ENCODE assay signal across 19 cellular contexts in the genomic region with DNA sequence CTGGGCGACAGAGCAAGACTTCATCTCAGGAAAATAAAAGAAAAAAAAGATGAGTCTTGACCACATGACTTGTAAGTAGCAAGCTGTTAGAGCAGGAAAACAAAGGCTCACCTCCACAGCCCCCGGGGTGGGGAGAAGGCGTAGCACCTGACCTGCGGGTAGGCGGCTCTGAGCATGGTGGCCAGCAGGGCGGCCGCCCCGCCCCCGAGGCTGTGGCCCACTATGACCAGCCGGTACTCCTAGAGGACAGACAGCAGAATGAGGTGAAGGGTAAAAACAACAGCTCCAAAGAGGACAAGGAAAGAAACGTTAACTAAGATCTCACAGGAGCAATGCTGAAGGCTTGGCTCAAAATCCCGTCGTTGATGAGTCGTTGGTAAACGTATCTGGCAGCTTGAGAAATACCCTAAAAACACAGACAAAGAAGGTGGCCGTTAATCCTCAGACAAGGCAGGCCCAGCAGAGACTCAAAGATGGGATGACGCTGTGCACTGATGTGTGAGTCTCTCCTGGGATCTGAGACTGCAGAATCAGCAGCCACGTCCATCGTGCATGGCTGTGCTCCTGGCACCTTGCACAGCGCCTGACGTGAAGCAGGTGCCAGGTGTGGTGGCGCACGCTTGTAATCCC. TPM values are rescaled to one million over a fixed set of nuclear protein-coding genes. Genes with fewer than 3 reads are reported as not detected.
DNase-seq lines count a peak whose midpoint lies in the region; ATAC-seq and TF ChIP-seq lines count a peak whose summit lies in the region.
"Had no signal": no experiment of that assay in that cellular context is flagged by ENCODE, and none has a peak within 500 bp of the region (broad histone marks: within the 10 kb centered on the region; RNA-seq: fewer than 3 reads in every experiment).

No MANE protein-coding gene starts in this region.

- BruUV-seq in Panc1 (replicated peaks; lab: Mats Ljungman, UMichigan) = TSS peak; percentile 43

- in situ Hi-C loops in Panc1 (cut with HindIII; ENCODE audit: low pct_unique_long_range_greater_than_20kb, low sequenced_read_pairs) = no loop called here

- POLR2A ChIA-PET in activated CD8-positive, alpha-beta T cell treated with anti-CD3 and anti-CD28 coated beads, Interleukin-2, amount 10 ng/mL, durations not matched to agents 7 days and 5 days (lab: Charles Lee) = no interaction called here
- POLR2A ChIA-PET in activated CD8-positive, alpha-beta T cell treated with anti-CD3 and anti-CD28 coated beads for 36 hours (lab: Charles Lee) = interaction anchor here (0.8 kb wide), 1 partner anchor 38 kb away, joined by 3 read pairs; no protein-coding TSS in a partner anchor
- POLR2A ChIA-PET in Panc1 (lab: Charles Lee) = no interaction called here

- DNase-seq in activated CD8-positive, alpha-beta T cell treated with anti-CD3 and anti-CD28 coated beads, Interleukin-2, amount 10 ng/mL, durations not matched to agents 7 days and 5 days = no peak
- DNase-seq in activated CD8-positive, alpha-beta T cell treated with anti-CD3 and anti-CD28 coated beads for 36 hours = no peak
- DNase-seq in Panc1 (ENCODE audit: low read depth, low spot score) (no peak), endothelial cell (ENCODE audit: low spot score) (no peak), progenitor cell of endocrine pancreas (ENCODE audit: low spot score, unreplicated experiment) (no peak), HuH-7 (ENCODE audit: low spot score) (no peak), activated gamma-delta T cell (lab: John Stamatoyannopoulos, UW) (no peak)
- DNase-seq: activated CD4-positive, CD25-positive, alpha-beta regulatory T cell treated with anti-CD3 and anti-CD28 coated beads, Interleukin-2, amount 50 U/mL, for 72 hours; activated T-cell treated with anti-CD3 and anti-CD28 coated beads for 4 hours; esophagus squamous epithelium; GF-D8; hippocampal formation; Karpas-422; lower lobe of right lung; NCI-H1930; NCI-H526 had no signal

- no peaks in the 10 kb centered on the region for H3K27me3 Mint-ChIP-seq in activated CD8-positive, alpha-beta T cell treated with anti-CD3 and anti-CD28 coated beads, Interleukin-2, amount 10 ng/mL, durations not matched to agents 7 days and 5 days (ENCODE audit: low read depth)
- no peaks in the 10 kb centered on the region for H3K27me3 Mint-ChIP-seq in activated CD8-positive, alpha-beta T cell treated with anti-CD3 and anti-CD28 coated beads for 36 hours
- peaks cover 8% of the 10 kb centered on the region for H3K27me3 Mint-ChIP-seq in endothelial cell (ENCODE audit: unreplicated experiment)
- no peaks in the 10 kb centered on the region for H3K27me3 Mint-ChIP-seq in progenitor cell of endocrine pancreas

- no peak overlapping the region for H3K4me3 ChIP-seq in Panc1 (ENCODE audit: low read depth in 2 of 2, low read length in 2 of 2)
- H3K4me3 ChIP-seq: esophagus squamous epithelium, lower lobe of right lung had no signal

- no peaks in the 10 kb centered on the region for H3K4me1 Mint-ChIP-seq in activated CD8-positive, alpha-beta T cell treated with anti-CD3 and anti-CD28 coated beads, Interleukin-2, amount 10 ng/mL, durations not matched to agents 7 days and 5 days (ENCODE audit: low read depth)
- no peaks in the 10 kb centered on the region for H3K4me1 Mint-ChIP-seq in activated CD8-positive, alpha-beta T cell treated with anti-CD3 and anti-CD28 coated beads for 36 hours (ENCODE audit: low read depth)
- peaks cover 3% of the 10 kb centered on the region for H3K4me1 Mint-ChIP-seq in endothelial cell (ENCODE audit: unreplicated experiment)
- H3K4me1 Mint-ChIP-seq in progenitor cell of endocrine pancreas (ENCODE audit: low read depth) = no peaks in the 10 kb centered on the region
- H3K4me1 Mint-ChIP-seq: stimulated activated effector memory CD8-positive, alpha-beta T cell treated with anti-CD3 and anti-CD28 coated beads, Interleukin-12 subunit alpha, Interleukin-12 subunit beta, amount 100 ng/mL, for 72 hours had no signal

- H3K27me3 ChIP-seq in Panc1 (ENCODE audit: control insufficient read depth, insufficient read depth, low read length) = no peaks in the 10 kb centered on the region
- H3K27me3 ChIP-seq: esophagus squamous epithelium had no signal

- no peak for ATAC-seq in activated CD8-positive, alpha-beta T cell treated with anti-CD3 and anti-CD28 coated beads, Interleukin-2, amount 10 ng/mL, durations not matched to agents 7 days and 5 days
- no peak for ATAC-seq in activated CD8-positive, alpha-beta T cell treated with anti-CD3 and anti-CD28 coated beads for 36 hours
- ATAC-seq in Panc1 = peak; percentile 67
- no peak for ATAC-seq in GM18909 (IDR thresholded peaks at IDR 0.05; ENCODE audit: poor library complexity, unreplicated experiment)
- ATAC-seq: lower lobe of right lung; stimulated activated effector memory CD8-positive, alpha-beta T cell treated with anti-CD3 and anti-CD28 coated beads, Interleukin-12 subunit alpha, Interleukin-12 subunit beta, amount 100 ng/mL, for 72 hours had no signal

- peak overlapping the region; percentile 44 for H3K27ac Mint-ChIP-seq in activated CD8-positive, alpha-beta T cell treated with anti-CD3 and anti-CD28 coated beads, Interleukin-2, amount 10 ng/mL, durations not matched to agents 7 days and 5 days
- no peak overlapping the region for H3K27ac Mint-ChIP-seq in activated CD8-positive, alpha-beta T cell treated with anti-CD3 and anti-CD28 coated beads for 36 hours
- peak overlapping the region; percentile 36 for H3K27ac Mint-ChIP-seq in endothelial cell (ENCODE audit: unreplicated experiment)
- peak overlapping the region; percentile 56 for H3K27ac Mint-ChIP-seq in progenitor cell of endocrine pancreas
- H3K27ac Mint-ChIP-seq: stimulated activated effector memory CD8-positive, alpha-beta T cell treated with anti-CD3 and anti-CD28 coated beads, Interleukin-12 subunit alpha, Interleukin-12 subunit beta, amount 100 ng/mL, for 72 hours had no signal

- no peaks in the 10 kb centered on the region for H3K36me3 ChIP-seq in Panc1 (ENCODE audit: control insufficient read depth, insufficient read depth, low read length)

- H3K9me3 Mint-ChIP-seq in activated CD8-positive, alpha-beta T cell treated with anti-CD3 and anti-CD28 coated beads, Interleukin-2, amount 10 ng/mL, durations not matched to agents 7 days and 5 days (ENCODE audit: insufficient read depth) = no peaks in the 10 kb centered on the region
- no peaks in the 10 kb centered on the region for H3K9me3 Mint-ChIP-seq in activated CD8-positive, alpha-beta T cell treated with anti-CD3 and anti-CD28 coated beads for 36 hours
- no peaks in the 10 kb centered on the region for H3K9me3 Mint-ChIP-seq in endothelial cell (ENCODE audit: unreplicated experiment)
- H3K9me3 Mint-ChIP-seq in progenitor cell of endocrine pancreas (ENCODE audit: low read depth) = no peaks in the 10 kb centered on the region
- H3K9me3 Mint-ChIP-seq: stimulated activated effector memory CD8-positive, alpha-beta T cell treated with anti-CD3 and anti-CD28 coated beads, Interleukin-12 subunit alpha, Interleukin-12 subunit beta, amount 100 ng/mL, for 72 hours had no signal

- H3K36me3 Mint-ChIP-seq in activated CD8-positive, alpha-beta T cell treated with anti-CD3 and anti-CD28 coated beads, Interleukin-2, amount 10 ng/mL, durations not matched to agents 7 days and 5 days (ENCODE audit: low read depth) = peaks cover 46% of the 10 kb centered on the region
- peaks cover 29% of the 10 kb centered on the region for H3K36me3 Mint-ChIP-seq in activated CD8-positive, alpha-beta T cell treated with anti-CD3 and anti-CD28 coated beads for 36 hours (ENCODE audit: low read depth)
- H3K36me3 Mint-ChIP-seq in endothelial cell (ENCODE audit: low read depth, unreplicated experiment) (peaks cover 43% of the 10 kb centered on the region), progenitor cell of endocrine pancreas (ENCODE audit: insufficient read depth) (peaks cover 35% of the 10 kb centered on the region)

- no peak overlapping the region for H3K27ac ChIP-seq in Panc1 (ENCODE audit: low read length)
- H3K27ac ChIP-seq: 22Rv1, esophagus squamous epithelium, lower lobe of right lung had no signal

- CTCF ChIA-PET in activated CD8-positive, alpha-beta T cell treated with anti-CD3 and anti-CD28 coated beads, Interleukin-2, amount 10 ng/mL, durations not matched to agents 7 days and 5 days (lab: Charles Lee) = no interaction called here
- CTCF ChIA-PET in activated CD8-positive, alpha-beta T cell treated with anti-CD3 and anti-CD28 coated beads for 36 hours (lab: Charles Lee) = no interaction called here
- CTCF ChIA-PET in Panc1 (lab: Charles Lee) = no interaction called here

- intact Hi-C loops in activated CD8-positive, alpha-beta T cell treated with anti-CD3 and anti-CD28 coated beads for 36 hours (cut with micrococcal nuclease) = no loop called here
- intact Hi-C loops in Panc1 (cut with micrococcal nuclease; ENCODE audit: unreplicated experiment) = no loop called here

- no peak for TF ChIP-seq CTCF in activated CD8-positive, alpha-beta T cell treated with anti-CD3 and anti-CD28 coated beads for 36 hours (IDR thresholded peaks at IDR 0.05)
- TF ChIP-seq CTCF in Panc1 (IDR thresholded peaks at IDR 0.05) (no peak), endothelial cell (IDR thresholded peaks at IDR 0.05; ENCODE audit: unreplicated experiment) (no peak), progenitor cell of endocrine pancreas (IDR thresholded peaks at IDR 0.05; ENCODE audit: unreplicated experiment) (no peak)

- H3K4me3 Mint-ChIP-seq in activated CD8-positive, alpha-beta T cell treated with anti-CD3 and anti-CD28 coated beads, Interleukin-2, amount 10 ng/mL, durations not matched to agents 7 days and 5 days = no peak overlapping the region
- no peak overlapping the region for H3K4me3 Mint-ChIP-seq in activated CD8-positive, alpha-beta T cell treated with anti-CD3 and anti-CD28 coated beads for 36 hours
- H3K4me3 Mint-ChIP-seq in endothelial cell (ENCODE audit: unreplicated experiment) (no peak overlapping the region), progenitor cell of endocrine pancreas (ENCODE audit: low read depth) (no peak overlapping the region)
- H3K4me3 Mint-ChIP-seq: stimulated activated effector memory CD8-positive, alpha-beta T cell treated with anti-CD3 and anti-CD28 coated beads, Interleukin-12 subunit alpha, Interleukin-12 subunit beta, amount 100 ng/mL, for 72 hours had no signal

- 0 out of 2 replicates have a peak, but pooled peaks cover 3% of the 10 kb centered on the region for H3K4me1 ChIP-seq in Panc1 (ENCODE audit: control insufficient read depth, insufficient read depth, low read length)
- H3K4me1 ChIP-seq: lower lobe of right lung had no signal

- no peaks in the 10 kb centered on the region; the same call in 1 of the 2 replicates for H3K9me3 ChIP-seq in Panc1 (ENCODE audit: control insufficient read depth, insufficient read depth, low read depth, low read length)
- H3K9me3 ChIP-seq: esophagus squamous epithelium, lower lobe of right lung had no signal

RNA-seq across cellular contexts. Expression of gene DAGLB, which starts 31.1 kb away (rescaled TPM):
- total RNA-seq in activated CD8-positive, alpha-beta T cell treated with anti-CD3 and anti-CD28 coated beads, Interleukin-2, amount 10 ng/mL, durations not matched to agents 7 days and 5 days = 10 to 100 TPM; 25.1 to 28.5 TPM
- total RNA-seq in activated CD8-positive, alpha-beta T cell treated with anti-CD3 and anti-CD28 coated beads for 36 hours = 10 to 100 TPM; 17.7 to 20.2 TPM
- total RNA-seq in Panc1 (2021; ENCODE audit: unreplicated experiment) (22.3 TPM), endothelial cell (ENCODE audit: unreplicated experiment) (27.2 TPM), progenitor cell of endocrine pancreas (30.3 and 31.2 TPM in 2 replicates)
- polyA plus RNA-seq in Panc1 (2012; ENCODE audit: insufficient read length) = 17.2 TPM

RNA-seq across cellular contexts. Expression of gene RAC1, which starts 42.3 kb away (rescaled TPM):
- 100 to 1,000 TPM; 182 to 186 TPM for total RNA-seq in activated CD8-positive, alpha-beta T cell treated with anti-CD3 and anti-CD28 coated beads, Interleukin-2, amount 10 ng/mL, durations not matched to agents 7 days and 5 days
- 100 to 1,000 TPM; 143 to 152 TPM for total RNA-seq in activated CD8-positive, alpha-beta T cell treated with anti-CD3 and anti-CD28 coated beads for 36 hours
- 484 TPM for total RNA-seq in Panc1 (2021; ENCODE audit: unreplicated experiment)
- polyA plus RNA-seq in Panc1 (2012; ENCODE audit: insufficient read length) = 639 TPM
- 307 TPM for total RNA-seq in endothelial cell (ENCODE audit: unreplicated experiment)
- total RNA-seq in progenitor cell of endocrine pancreas = 203 and 210 TPM in 2 replicates
